Comparison of ENCODE assay signal across 8 cellular contexts in genomic region chr12:55972906-55973597, GRCh38. TPM values are rescaled to one million over a fixed set of nuclear protein-coding genes. Genes with fewer than 3 reads are reported as not detected.
A peak's percentile ranks its signal among the peaks of the same experiment; 100 is the strongest.
DNase-seq lines count a peak whose midpoint lies in the region; ATAC-seq and TF ChIP-seq lines count a peak whose summit lies in the region.

No MANE protein-coding gene starts in this region.

- H3K4me3 Mint-ChIP-seq in activated T-helper 17 cell treated with anti-CD3 and anti-CD28 coated beads, Interleukin-2, amount 50 U/mL, for 72 hours: no peak overlapping the region

- H3K4me1 Mint-ChIP-seq in activated T-helper 17 cell treated with anti-CD3 and anti-CD28 coated beads, Interleukin-2, amount 50 U/mL, for 72 hours: peaks cover 11% of the 10 kb centered on the region

- TF ChIP-seq CTCF in AG10803 (conservative IDR thresholded peaks at IDR 0.05; ENCODE audit: low read length): no peak
- no peak for TF ChIP-seq CTCF in body of pancreas (IDR thresholded peaks at IDR 0.05)
- TF ChIP-seq CTCF in lung (IDR thresholded peaks at IDR 0.05; ENCODE audit: control extremely low read depth, extremely low read depth): no peak

- no peak overlapping the region for H3K9ac ChIP-seq in HUES48 (ENCODE audit: low read depth, low read length)

- H3K9me3 Mint-ChIP-seq in activated T-helper 17 cell treated with anti-CD3 and anti-CD28 coated beads, Interleukin-2, amount 50 U/mL, for 72 hours: no peaks in the 10 kb centered on the region

- 0% methylated on average over 18 of the region's 18 CpGs for WGBS in body of pancreas, 2 donors
- 1% methylated on average over 18 of the region's 18 CpGs for WGBS in lung, 2 donors

- H3K4me3 ChIP-seq in AG10803 (ENCODE audit: low read length) (peak overlapping the region; percentile 66), HUES48 (ENCODE audit: low read depth, low read length) (peak overlapping the region; percentile 53), body of pancreas (peak overlapping the region; percentile 15 to 17), lung (peak overlapping the region; percentile 69)

- H3K9me3 ChIP-seq in HUES48 (ENCODE audit: control insufficient read depth, insufficient read depth, low read length): no peaks in the 10 kb centered on the region
- H3K9me3 ChIP-seq in body of pancreas: no peaks in the 10 kb centered on the region
- no peaks in the 10 kb centered on the region for H3K9me3 ChIP-seq in lung (ENCODE audit: control insufficient read depth in 2 of 2, insufficient read depth in 1 of 2, low read length in 1 of 2)

- peak in 1 of 3 donors; percentile 8 for TF ChIP-seq POLR2A in body of pancreas (IDR thresholded peaks at IDR 0.05)

- H3K27me3 Mint-ChIP-seq in activated T-helper 17 cell treated with anti-CD3 and anti-CD28 coated beads, Interleukin-2, amount 50 U/mL, for 72 hours: no peaks in the 10 kb centered on the region

- intact Hi-C loops in body of pancreas (cut with DNase I): no loop called here

- H3K36me3 ChIP-seq in HUES48 (ENCODE audit: control insufficient read depth, insufficient read depth, low read length) (peaks cover 44% of the 10 kb centered on the region), body of pancreas (replicated peaks in 1 of 2; ENCODE audit: insufficient read depth in 1 of 2, low read depth in 2 of 2) (peaks cover 0 to 2% of the 10 kb centered on the region in 2 donors), lung (ENCODE audit: control insufficient read depth in 2 of 2, insufficient read depth in 2 of 2, low read length in 2 of 2) (no peaks in the 10 kb centered on the region)

- H3K36me3 Mint-ChIP-seq in activated T-helper 17 cell treated with anti-CD3 and anti-CD28 coated beads, Interleukin-2, amount 50 U/mL, for 72 hours (ENCODE audit: low read depth): peaks cover 15% of the 10 kb centered on the region

- DNase-seq in AG10803 (ENCODE audit: low read depth): peak; percentile 49
- DNase-seq in body of pancreas: no peak
- DNase-seq in lung (ENCODE audit: low spot score): no peak
- DNase-seq in GDM1 (lab: John Stamatoyannopoulos, UW): no peak
- DNase-seq in NCI-H526 treated with DMSO at 0.1 percent for 48 hours (lab: John Stamatoyannopoulos, UW): no peak

- H3K27ac ChIP-seq in HUES48 (ENCODE audit: low read depth, low read length) (peak overlapping the region; percentile 90), body of pancreas (peak overlapping the region; percentile 77 to 95 (median 84)), lung (ENCODE audit: low read depth in 1 of 2, low read length in 1 of 2) (peak overlapping the region; percentile 92 to 98)

- no peak for ATAC-seq in body of pancreas
- ATAC-seq in lung (ENCODE audit: insufficient read depth, low FRiP score): no peak
- ATAC-seq in GM21529 (IDR thresholded peaks at IDR 0.05; ENCODE audit: unreplicated experiment): no peak
- no peak for ATAC-seq in activated T-helper 17 cell treated with anti-CD3 and anti-CD28 coated beads, Interleukin-2, amount 50 U/mL, for 72 hours (replicated peaks)

- no peak overlapping the region for H3K27ac Mint-ChIP-seq in activated T-helper 17 cell treated with anti-CD3 and anti-CD28 coated beads, Interleukin-2, amount 50 U/mL, for 72 hours

- no peaks in the 10 kb centered on the region for H3K27me3 ChIP-seq in HUES48 (ENCODE audit: control insufficient read depth, insufficient read depth, low read length)
- no peaks in the 10 kb centered on the region for H3K27me3 ChIP-seq in body of pancreas
- no peaks in the 10 kb centered on the region for H3K27me3 ChIP-seq in lung (ENCODE audit: control insufficient read depth, insufficient read depth)

- H3K4me1 ChIP-seq in HUES48 (ENCODE audit: control insufficient read depth, insufficient read depth, low read length): peaks cover 7% of the 10 kb centered on the region; the same call in 1 of the 2 replicates
- H3K4me1 ChIP-seq in body of pancreas: peaks cover 27% of the 10 kb centered on the region
- peaks cover 6 to 13% of the 10 kb centered on the region in 2 donors for H3K4me1 ChIP-seq in lung (ENCODE audit: control insufficient read depth in 2 of 2, insufficient read depth in 2 of 2, low read length in 2 of 2)

RNA-seq across cellular contexts. Expression of gene RAB5B, which starts 0.8 kb away (rescaled TPM):
- total RNA-seq in body of pancreas: 10 to 100 TPM; 28.3 to 33.9 TPM
- total RNA-seq in lung: 100 to 1,000 TPM; 113 to 118 TPM
- 10 to 100 TPM; 64.5 to 70.0 TPM for polyA plus RNA-seq in lung
- total RNA-seq in activated T-helper 17 cell treated with anti-CD3 and anti-CD28 coated beads, Interleukin-2, amount 50 U/mL, for 72 hours: 10 to 100 TPM; 34.2 to 50.8 TPM

RNA-seq across cellular contexts. Expression of gene CDK2, which starts 6.4 kb away (rescaled TPM):
- total RNA-seq in body of pancreas (10 to 100 TPM in 1 of 2 donors, 1 to 10 TPM in 1; 8.8 to 12.5 TPM), lung (10 to 100 TPM; 27.4 to 28.0 TPM)
- 10 to 100 TPM; 13.0 to 25.5 TPM for polyA plus RNA-seq in lung
- total RNA-seq in activated T-helper 17 cell treated with anti-CD3 and anti-CD28 coated beads, Interleukin-2, amount 50 U/mL, for 72 hours: 100 to 1,000 TPM; 101 to 104 TPM

RNA-seq across cellular contexts. Expression of gene PMEL, which starts 7.2 kb away (rescaled TPM):
- total RNA-seq in body of pancreas (1 to 10 TPM; 1.6 to 2.6 TPM), lung (1 to 10 TPM in 1 of 2 donors, under 1 TPM in 1; 0.43 to 1.7 TPM)
- 1 to 10 TPM; 1.0 to 1.1 TPM for polyA plus RNA-seq in lung
- total RNA-seq in activated T-helper 17 cell treated with anti-CD3 and anti-CD28 coated beads, Interleukin-2, amount 50 U/mL, for 72 hours: 1 to 10 TPM in 1 of 2 donors, under 1 TPM in 1; 0.30 to 2.5 TPM

RNA-seq across cellular contexts. Expression of gene SUOX, which starts 24.0 kb away (rescaled TPM):
- total RNA-seq in body of pancreas: 10 to 100 TPM; 10.6 to 20.8 TPM
- total RNA-seq in lung: 10 to 100 TPM; 17.7 to 26.2 TPM
- polyA plus RNA-seq in lung: 10 to 100 TPM; 15.1 to 17.1 TPM
- total RNA-seq in activated T-helper 17 cell treated with anti-CD3 and anti-CD28 coated beads, Interleukin-2, amount 50 U/mL, for 72 hours: 1 to 10 TPM; 3.4 to 3.5 TPM

RNA-seq across cellular contexts. Expression of gene DGKA, which starts 42.1 kb away (rescaled TPM):
- 100 to 1,000 TPM in 1 of 2 donors, 10 to 100 TPM in 1; 33.3 to 128 TPM for total RNA-seq in body of pancreas
- total RNA-seq in lung: 10 to 100 TPM; 33.7 to 41.1 TPM
- polyA plus RNA-seq in lung: 10 to 100 TPM; 19.3 to 28.0 TPM
- total RNA-seq in activated T-helper 17 cell treated with anti-CD3 and anti-CD28 coated beads, Interleukin-2, amount 50 U/mL, for 72 hours: 100 to 1,000 TPM; 282 to 502 TPM

Comparison
In these comparisons a context has a peak if more than half of its experiments do, and no peak if none do; other contexts are left out.
1. H3K4me3 ChIP-seq: peak in every context shown above with its lines; median percentile 69 in lung; 66 in AG10803; 53 in HUES48; 16 in body of pancreas.